32 cellular contexts compared by ENCODE assay signal in genomic region chr10:10973310-10973709, GRCh38.
"Had no signal": no experiment of that assay in that cellular context is flagged by ENCODE, and none has a peak within 500 bp of the region (broad histone marks: within the 10 kb centered on the region; RNA-seq: fewer than 3 reads in every experiment).

No MANE protein-coding gene starts in this region.

- H3K36me3 Mint-ChIP-seq: naive thymus-derived CD8-positive, alpha-beta T cell; stimulated activated memory B cell treated with anti-CD40 and anti-IgM and Interleukin-4, amounts not matched to agents 10 μg/mL and 1 μg/mL and 100 μg/mL, for 72 hours; type B pancreatic cell had no signal

- H3K4me1 ChIP-seq: pancreas, prostate gland, right lobe of liver, spleen, suprapubic skin, tibial artery, transverse colon, upper lobe of right lung, uterus had no signal

- H3K9me3 Mint-ChIP-seq: natural killer cell treated with Interleukin-12 subunit alpha and Interleukin-12 subunit beta and Interleukin-15 and Interleukin-18, amount 100 ng/mL, for 72 hours; stimulated activated memory B cell treated with anti-CD40 and anti-IgM and Interleukin-4, amounts not matched to agents 10 μg/mL and 1 μg/mL and 100 μg/mL, for 72 hours; type B pancreatic cell had no signal

- ATAC-seq: naive thymus-derived CD8-positive, alpha-beta T cell; natural killer cell treated with Interleukin-12 subunit alpha and Interleukin-12 subunit beta and Interleukin-15 and Interleukin-18, amount 100 ng/mL, for 72 hours; pancreas; right lobe of liver; stimulated activated memory B cell treated with anti-CD40 and anti-IgM and Interleukin-4, amounts not matched to agents 10 μg/mL and 1 μg/mL and 100 μg/mL, for 72 hours; stimulated activated naive CD8-positive, alpha-beta T cell treated with anti-CD3 and anti-CD28 coated beads, Interleukin-15, amount 100 ng/mL, for 72 hours; stimulated activated naive CD8-positive, alpha-beta T cell treated with anti-CD3 and anti-CD28 coated beads, Interleukin-15, Interleukin-2, amounts not matched to agents 100 U/mL and 50 U/mL, for 24 hours; upper lobe of right lung had no signal

- H3K27ac ChIP-seq: neutrophil, pancreas, prostate gland, right atrium auricular region, right lobe of liver, sigmoid colon, skin epidermis, spleen, suprapubic skin, testis, tibial artery, transverse colon, upper lobe of right lung, uterus had no signal

- DNase-seq: naive thymus-derived CD8-positive, alpha-beta T cell; nephron progenitor cell; nucleus accumbens; pancreas; retina; right lobe of liver; sigmoid colon; spleen; stimulated activated CD4-positive, alpha-beta T cell treated with anti-CD3 and anti-CD28 coated beads, Interleukin-12 subunit alpha, Interleukin-12 subunit beta, amount 100 ng/mL, for 4 hours; stimulated activated CD4-positive, alpha-beta T cell treated with anti-CD3 and anti-CD28 coated beads, Interleukin-1b, Interleukin-23, amount 100 ng/mL, for 48 hours; stimulated activated CD4-positive, alpha-beta T cell treated with anti-CD3 and anti-CD28 coated beads, Interleukin-4, amount 100 ng/mL, for 1 hour; stimulated activated CD4-positive, alpha-beta T cell treated with anti-CD3 and anti-CD28 coated beads, Interleukin-4, amount 100 ng/mL, for 4 hours; stimulated activated CD8-positive, alpha-beta memory T cell treated with anti-CD3 and anti-CD28 coated beads, Interleukin-4, amount 100 ng/mL, for 48 hours; stimulated activated naive CD4-positive, alpha-beta T cell; stimulated activated naive CD8-positive, alpha-beta T cell treated with anti-CD3 and anti-CD28 coated beads, Interleukin-15, amount 100 ng/mL, for 72 hours; stimulated activated naive CD8-positive, alpha-beta T cell treated with anti-CD3 and anti-CD28 coated beads, Interleukin-15, Interleukin-2, amounts not matched to agents 100 U/mL and 50 U/mL, for 24 hours; substantia nigra; testis; tibial artery; transverse colon; upper lobe of right lung; uterus had no signal

- H3K9me3 ChIP-seq: neutrophil, pancreas, prostate gland, right atrium auricular region, right lobe of liver, sigmoid colon, spleen, suprapubic skin, testis, tibial artery, transverse colon, upper lobe of right lung, uterus had no signal

- H3K36me3 ChIP-seq: neutrophil, pancreas, prostate gland, right atrium auricular region, right lobe of liver, sigmoid colon, spleen, suprapubic skin, tibial artery, transverse colon, upper lobe of right lung, uterus had no signal

- H3K4me1 Mint-ChIP-seq: naive thymus-derived CD8-positive, alpha-beta T cell; nephron progenitor cell; neural crest cell; stimulated activated naive CD8-positive, alpha-beta T cell treated with anti-CD3 and anti-CD28 coated beads, Interleukin-15, amount 100 ng/mL, for 72 hours had no signal

- H3K4me3 ChIP-seq: pancreas, prostate gland, right atrium auricular region, right lobe of liver, sigmoid colon, skin epidermis, smooth muscle cell, spleen, suprapubic skin, testis, tibial artery, transverse colon, upper lobe of right lung, uterus had no signal

- H3K27ac Mint-ChIP-seq: naive thymus-derived CD8-positive, alpha-beta T cell; natural killer cell treated with Interleukin-12 subunit alpha and Interleukin-12 subunit beta and Interleukin-15 and Interleukin-18, amount 100 ng/mL, for 72 hours; nephron progenitor cell; stimulated activated memory B cell treated with anti-CD40 and anti-IgM and Interleukin-4, amounts not matched to agents 10 μg/mL and 1 μg/mL and 100 μg/mL, for 72 hours; stimulated activated naive CD8-positive, alpha-beta T cell treated with anti-CD3 and anti-CD28 coated beads, Interleukin-15, amount 100 ng/mL, for 72 hours; type B pancreatic cell had no signal

- H3K4me3 Mint-ChIP-seq: naive thymus-derived CD8-positive, alpha-beta T cell; natural killer cell treated with Interleukin-12 subunit alpha and Interleukin-12 subunit beta and Interleukin-15 and Interleukin-18, amount 100 ng/mL, for 72 hours; nephron progenitor cell; neural crest cell; stimulated activated memory B cell treated with anti-CD40 and anti-IgM and Interleukin-4, amounts not matched to agents 10 μg/mL and 1 μg/mL and 100 μg/mL, for 72 hours; stimulated activated naive CD8-positive, alpha-beta T cell treated with anti-CD3 and anti-CD28 coated beads, Interleukin-15, amount 100 ng/mL, for 72 hours; type B pancreatic cell had no signal
